In genomic region chr3:25428003-25428861, GRCh38 we compare ENCODE assay signal across 8 cellular contexts. TPM values are rescaled to one million over a fixed set of nuclear protein-coding genes. Genes with fewer than 3 reads are reported as not detected.
DNase-seq lines count a peak whose midpoint lies in the region; ATAC-seq and TF ChIP-seq lines count a peak whose summit lies in the region.

RARB (plus strand) TSS chr3:25428263; CDS start chr3:25428732, 469 bp downstream.

- no peaks in the 10 kb centered on the region for H3K36me3 ChIP-seq in breast epithelium

- H3K27ac ChIP-seq in breast epithelium = peak within 1 kb of the TSS; percentile 89 to 94

- DNase-seq in ACHN = peak; percentile 76
- DNase-seq in NCI-H446 (lab: John Stamatoyannopoulos, UW) = peak; percentile 57 to 76
- peak; percentile 64 to 84 for DNase-seq in breast epithelium (ENCODE audit: low spot score in 2 of 2)
- DNase-seq in retina = peak; percentile 97
- no peak for DNase-seq in NCI-H187 (lab: John Stamatoyannopoulos, UW)

- peak within 1 kb of the TSS; percentile 48 to 76 (median 61) for H3K4me3 ChIP-seq in breast epithelium
- H3K4me3 ChIP-seq in iPS-11a (ENCODE audit: low read depth, low read length) = peak within 1 kb of the TSS; percentile 35

- no peaks in the 10 kb centered on the region for H3K4me1 ChIP-seq in breast epithelium

- TF ChIP-seq CTCF in breast epithelium (IDR thresholded peaks at IDR 0.05) = no peak

- no peaks in the 10 kb centered on the region for H3K27me3 ChIP-seq in breast epithelium

- no peaks in the 10 kb centered on the region for H3K9me3 ChIP-seq in breast epithelium

- ATAC-seq in GM19452 (IDR thresholded peaks at IDR 0.05; ENCODE audit: unreplicated experiment) (peak; percentile 58), HG02840 (IDR thresholded peaks at IDR 0.05; ENCODE audit: low FRiP score, unreplicated experiment) (no peak)

- intact Hi-C loops in breast epithelium (cut with DNase I; ENCODE audit: low total_unique reads) = no loop called here

- in situ Hi-C loops in ACHN (cut with HindIII; ENCODE audit: low pct_ligation_motif_present, low pct_unique_long_range_greater_than_20kb, low sequenced_read_pairs) = no loop called here

- peak; percentile 85 for TF ChIP-seq POLR2A in breast epithelium (IDR thresholded peaks at IDR 0.05)

RNA-seq across cellular contexts. Expression of gene RARB, which starts in this region (rescaled TPM):
- 10 to 100 TPM in 1 of 3 donors, 1 to 10 TPM in 1, under 1 TPM in 1; 0.80 to 20.1 (median 8.2) TPM for total RNA-seq in breast epithelium

Comparison
In these comparisons a context has a peak if more than half of its experiments do, and no peak if none do; other contexts are left out.
1. DNase-seq: peak in ACHN (single experiment), NCI-H446 (2 of 2), breast epithelium (2 of 2) and retina (single experiment); none in NCI-H187 (0 of 2).